24 cellular contexts compared by ENCODE assay signal in genomic region chr2:174839672-174840071, GRCh38.
"Had no signal": no experiment of that assay in that cellular context is flagged by ENCODE, and none has a peak within 500 bp of the region (broad histone marks: within the 10 kb centered on the region; RNA-seq: fewer than 3 reads in every experiment).

No MANE protein-coding gene starts in this region.

- H3K27ac ChIP-seq: adrenal gland, breast epithelium, Peyer's patch, RWPE1 had no signal

- H3K4me1 ChIP-seq: breast epithelium, Peyer's patch had no signal

- H3K27me3 Mint-ChIP-seq: activated naive CD8-positive, alpha-beta T cell treated with anti-CD3 and anti-CD28 coated beads, Interleukin-2, amount 10 ng/mL, durations not matched to agents 7 days and 5 days had no signal

- H3K4me3 Mint-ChIP-seq: activated CD8-positive, alpha-beta T cell treated with anti-CD3 and anti-CD28 coated beads, Interleukin-2, amount 10 ng/mL, durations not matched to agents 7 days and 5 days; activated naive CD8-positive, alpha-beta T cell treated with anti-CD3 and anti-CD28 coated beads, Interleukin-2, amount 10 ng/mL, durations not matched to agents 7 days and 5 days; T-helper 1 cell treated with Interleukin-12 subunit alpha and Interleukin-12 subunit beta and Interleukin-4 antibody, amounts not matched to agents 30 μg/mL and 1 μg/mL, for 36 hours had no signal

- DNase-seq: activated CD4-positive, alpha-beta T cell treated with anti-CD3 and anti-CD28 coated beads for 48 hours; activated CD4-positive, alpha-beta T cell treated with anti-CD3 and anti-CD28 coated beads, Interleukin-2, amount 50 U/mL, for 4 hours; activated CD4-positive, CD25-positive, alpha-beta regulatory T cell treated with anti-CD3 and anti-CD28 coated beads, Interleukin-2, amount 50 U/mL, for 72 hours; activated CD8-positive, alpha-beta memory T cell treated with anti-CD3 and anti-CD28 coated beads, Interleukin-2, amount 50 U/mL, for 48 hours; activated CD8-positive, alpha-beta T cell treated with anti-CD3 and anti-CD28 coated beads, Interleukin-2, amount 10 ng/mL, durations not matched to agents 7 days and 5 days; activated naive CD4-positive, alpha-beta T cell treated with anti-CD3 and anti-CD28 coated beads, Interleukin-2, amount 50 U/mL, for 16 hours; activated naive CD8-positive, alpha-beta T cell treated with anti-CD3 and anti-CD28 coated beads, Interleukin-2, amount 10 ng/mL, durations not matched to agents 7 days and 5 days; activated T-cell treated with anti-CD3 and anti-CD28 coated beads, Interleukin-2, amount 50 U/mL, for 1 hour; adrenal gland; anterior cingulate cortex; central memory CD4-positive, alpha-beta T cell; Kasumi-1; KBM-7; NCI-H1048; NCI-H146; NCI-H187 treated with DMSO at 0.1 percent for 48 hours; NCI-H2081 treated with DMSO at 0.1 percent for 48 hours; NCI-H526 treated with DMSO at 0.1 percent for 48 hours; Peyer's patch; Right ventricle myocardium superior had no signal

- ATAC-seq: activated CD8-positive, alpha-beta T cell treated with anti-CD3 and anti-CD28 coated beads, Interleukin-2, amount 10 ng/mL, durations not matched to agents 7 days and 5 days had no signal

- H3K27ac Mint-ChIP-seq: activated CD8-positive, alpha-beta T cell treated with anti-CD3 and anti-CD28 coated beads, Interleukin-2, amount 10 ng/mL, durations not matched to agents 7 days and 5 days; activated naive CD8-positive, alpha-beta T cell treated with anti-CD3 and anti-CD28 coated beads, Interleukin-2, amount 10 ng/mL, durations not matched to agents 7 days and 5 days; T-helper 1 cell treated with Interleukin-12 subunit alpha and Interleukin-12 subunit beta and Interleukin-4 antibody, amounts not matched to agents 30 μg/mL and 1 μg/mL, for 36 hours had no signal

- H3K27me3 ChIP-seq: adrenal gland, breast epithelium, Peyer's patch, SJSA1 had no signal

- H3K9me3 ChIP-seq: adrenal gland, breast epithelium, Peyer's patch, SJSA1 had no signal

- H3K36me3 ChIP-seq: adrenal gland, breast epithelium, Peyer's patch, SJSA1 had no signal

- H3K4me3 ChIP-seq: adrenal gland, breast epithelium, Peyer's patch, SJSA1 had no signal
